ENCODE assay signal across 10 cellular contexts in the genomic region with DNA sequence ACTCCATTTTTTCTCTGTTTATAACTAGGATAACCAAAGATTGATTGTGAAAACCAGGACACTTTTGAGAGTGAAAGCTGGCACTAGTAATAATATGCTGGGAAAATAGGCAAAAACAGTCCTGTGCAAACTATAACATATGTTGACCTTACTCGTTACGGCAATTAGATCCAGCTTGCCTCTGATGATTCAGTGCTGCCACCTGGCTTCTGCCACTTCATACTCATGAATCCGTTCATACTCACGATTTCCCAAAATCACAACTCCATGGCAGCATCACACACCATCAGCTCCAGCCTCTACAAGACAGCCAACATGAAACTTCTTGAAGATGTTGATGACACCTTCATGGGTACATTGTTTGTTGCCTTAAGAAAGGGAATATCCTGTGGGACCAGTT. TPM values are rescaled to one million over a fixed set of nuclear protein-coding genes. Genes with fewer than 3 reads are reported as not detected.
DNase-seq lines count a peak whose midpoint lies in the region; ATAC-seq, FAIRE-seq and TF ChIP-seq lines count a peak whose summit lies in the region.
"Had no signal": no experiment of that assay in that cellular context is flagged by ENCODE, and none has a peak within 500 bp of the region (broad histone marks: within the 10 kb centered on the region; RNA-seq: fewer than 3 reads in every experiment).

No MANE protein-coding gene starts in this region.

- H3K4me3 ChIP-seq in lower leg skin (ENCODE audit: low read depth, poor library complexity, severe bottlenecking): no peak overlapping the region

- FAIRE-seq in islet of Langerhans (lab: Jason Lieb, UNC): peak; percentile 66
- FAIRE-seq: endothelial cell of umbilical vein had no signal

- no peak for TF ChIP-seq POLR2A in lower leg skin (IDR thresholded peaks at IDR 0.05)

- DNase-seq in DMS53 treated with DMSO at 0.1 percent for 48 hours (lab: John Stamatoyannopoulos, UW; ENCODE audit: unreplicated experiment): peak; percentile 40
- DNase-seq in M059J (ENCODE audit: low read depth): peak; percentile 10
- no peak for DNase-seq in CD1c-positive myeloid dendritic cell (ENCODE audit: extremely low spot score)
- DNase-seq in lower leg skin (ENCODE audit: low spot score in 2 of 2): no peak
- DNase-seq: naive thymus-derived CD8-positive, alpha-beta T cell had no signal

- ATAC-seq in SK-N-SH treated with all-trans-retinoic acid at 6 μM for 48 hours: 0 out of 3 replicates have a peak, but pooled peaks have one; percentile 28
- no peak for ATAC-seq in GM18867 (IDR thresholded peaks at IDR 0.05; ENCODE audit: unreplicated experiment)
- ATAC-seq in GM19455 (IDR thresholded peaks at IDR 0.05; ENCODE audit: unreplicated experiment): no peak
- ATAC-seq: naive thymus-derived CD8-positive, alpha-beta T cell had no signal

- 32 to 41% methylated on average over 4 of the region's 4 CpGs for WGBS in lower leg skin, 2 donors

- TF ChIP-seq CTCF in lower leg skin (IDR thresholded peaks at IDR 0.05): no peak

- intact Hi-C loops in lower leg skin (cut with DNase I; ENCODE audit: low total_unique reads): no loop called here

TF ChIP-seq in SK-N-SH treated with all-trans-retinoic acid at 6 μM for 48 hours, 23 proteins besides CTCF, POLR2A, EP300 and RAD21:
- TF ChIP-seq PATZ1 (CRISPR knock-in tag; IDR thresholded peaks at IDR 0.05; ENCODE audit: borderline replicate concordance) (no peak), TSHZ2 (CRISPR knock-in tag; IDR thresholded peaks at IDR 0.05) (no peak), RARB (CRISPR knock-in tag; IDR thresholded peaks at IDR 0.05) (no peak), ZFP30 (CRISPR knock-in tag; IDR thresholded peaks at IDR 0.05) (no peak), PPARA (CRISPR knock-in tag; IDR thresholded peaks at IDR 0.05; ENCODE audit: borderline replicate concordance) (no peak), CREB5 (CRISPR knock-in tag; IDR thresholded peaks at IDR 0.05; ENCODE audit: low read depth) (no peak), CSRNP3 (CRISPR knock-in tag; IDR thresholded peaks at IDR 0.05) (no peak), OSR1 (CRISPR knock-in tag; IDR thresholded peaks at IDR 0.05) (no peak), ZFP3 (CRISPR knock-in tag; IDR thresholded peaks at IDR 0.05) (no peak), ZNF8 (CRISPR knock-in tag; IDR thresholded peaks at IDR 0.05) (no peak), ZNF70 (CRISPR knock-in tag; IDR thresholded peaks at IDR 0.05) (no peak), TOX (CRISPR knock-in tag; IDR thresholded peaks at IDR 0.05; ENCODE audit: borderline replicate concordance) (no peak), ZC3H10 (CRISPR knock-in tag; IDR thresholded peaks at IDR 0.05) (no peak), BACH2 (CRISPR knock-in tag; IDR thresholded peaks at IDR 0.05; ENCODE audit: borderline replicate concordance) (no peak), GLIS3 (CRISPR knock-in tag; IDR thresholded peaks at IDR 0.05) (no peak), SNAI2 (CRISPR knock-in tag; IDR thresholded peaks at IDR 0.05) (no peak)
- TF ChIP-seq, protein P1, sequence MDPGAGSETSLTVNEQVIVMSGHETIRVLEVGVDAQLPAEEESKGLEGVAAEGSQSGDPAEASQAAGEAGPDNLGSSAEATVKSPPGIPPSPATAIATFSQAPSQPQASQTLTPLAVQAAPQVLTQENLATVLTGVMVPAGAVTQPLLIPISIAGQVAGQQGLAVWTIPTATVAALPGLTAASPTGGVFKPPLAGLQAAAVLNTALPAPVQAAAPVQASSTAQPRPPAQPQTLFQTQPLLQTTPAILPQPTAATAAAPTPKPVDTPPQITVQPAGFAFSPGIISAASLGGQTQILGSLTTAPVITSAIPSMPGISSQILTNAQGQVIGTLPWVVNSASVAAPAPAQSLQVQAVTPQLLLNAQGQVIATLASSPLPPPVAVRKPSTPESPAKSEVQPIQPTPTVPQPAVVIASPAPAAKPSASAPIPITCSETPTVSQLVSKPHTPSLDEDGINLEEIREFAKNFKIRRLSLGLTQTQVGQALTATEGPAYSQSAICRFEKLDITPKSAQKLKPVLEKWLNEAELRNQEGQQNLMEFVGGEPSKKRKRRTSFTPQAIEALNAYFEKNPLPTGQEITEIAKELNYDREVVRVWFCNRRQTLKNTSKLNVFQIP (CRISPR knock-in tag; IDR thresholded peaks at IDR 0.05; ENCODE audit: borderline replicate concordance, low read depth): no peak

RNA-seq across cellular contexts. Expression of gene CAND1, which starts 49.1 kb away (rescaled TPM):
- 58.6 and 96.5 TPM in 2 replicates for total RNA-seq in M059J (2014; rRNA removed; shearing (Covaris generic))
- total RNA-seq in lower leg skin: 10 to 100 TPM; 46.2 to 75.5 (median 70.3) TPM

Comparison
In these comparisons a context has a peak if more than half of its experiments do, and no peak if none do; other contexts are left out.
1. DNase-seq: peak in DMS53 treated with DMSO at 0.1 percent for 48 hours (single experiment) and M059J (single experiment); none in CD1c-positive myeloid dendritic cell (single experiment) and lower leg skin (0 of 2).